36 cellular contexts compared by ENCODE assay signal in genomic region chr4:124694961-124695598, GRCh38.
"Had no signal": no experiment of that assay in that cellular context is flagged by ENCODE, and none has a peak within 500 bp of the region (broad histone marks: within the 10 kb centered on the region; RNA-seq: fewer than 3 reads in every experiment).

No MANE protein-coding gene starts in this region.

- H3K27me3 ChIP-seq: breast epithelium, colonic mucosa, dorsolateral prefrontal cortex, gastrocnemius medialis, hepatocyte, pancreas, testis, transverse colon had no signal

- ATAC-seq: gastrocnemius medialis; naive thymus-derived CD8-positive, alpha-beta T cell; pancreas; sciatic nerve; stimulated activated naive CD8-positive, alpha-beta T cell treated with anti-CD3 and anti-CD28 coated beads, Interleukin-15, Interleukin-2, amounts not matched to agents 100 U/mL and 50 U/mL, for 24 hours had no signal

- H3K9me3 Mint-ChIP-seq: activated CD4-positive, alpha-beta memory T cell treated with anti-CD3 and anti-CD28 coated beads for 36 hours; activated CD4-positive, alpha-beta T cell treated with anti-CD3 and anti-CD28 coated beads, Interleukin-2, amount 10 ng/mL, durations not matched to agents 24 days and 14 days had no signal

- H3K27me3 Mint-ChIP-seq: activated CD4-positive, alpha-beta memory T cell treated with anti-CD3 and anti-CD28 coated beads for 36 hours; activated CD4-positive, alpha-beta T cell treated with anti-CD3 and anti-CD28 coated beads, Interleukin-2, amount 10 ng/mL, durations not matched to agents 24 days and 14 days; activated naive CD4-positive, alpha-beta T cell treated with anti-CD3 and anti-CD28 coated beads, Interleukin-2, amount 10 ng/mL, durations not matched to agents 7 days and 5 days; activated naive CD8-positive, alpha-beta T cell treated with anti-CD3 and anti-CD28 coated beads, Interleukin-2, amount 10 ng/mL, durations not matched to agents 7 days and 5 days; central memory CD8-positive, alpha-beta T cell had no signal

- H3K4me1 ChIP-seq: breast epithelium, colonic mucosa, pancreas, prostate gland, testis, transverse colon had no signal

- H2AFZ ChIP-seq: hepatocyte had no signal

- H3K36me3 Mint-ChIP-seq: activated CD4-positive, alpha-beta memory T cell treated with anti-CD3 and anti-CD28 coated beads for 36 hours; activated naive CD4-positive, alpha-beta T cell treated with anti-CD3 and anti-CD28 coated beads, Interleukin-2, amount 10 ng/mL, durations not matched to agents 7 days and 5 days; activated naive CD8-positive, alpha-beta T cell treated with anti-CD3 and anti-CD28 coated beads, Interleukin-2, amount 10 ng/mL, durations not matched to agents 7 days and 5 days had no signal

- H3K36me3 ChIP-seq: breast epithelium, colonic mucosa, gastrocnemius medialis, pancreas, prostate gland, transverse colon had no signal

- H3K4me3 ChIP-seq: breast epithelium, colonic mucosa, dorsolateral prefrontal cortex, gastrocnemius medialis, hepatocyte, pancreas, prostate gland, skin epidermis, testis, transverse colon had no signal

- H3K4me3 Mint-ChIP-seq: activated CD4-positive, alpha-beta memory T cell treated with anti-CD3 and anti-CD28 coated beads for 36 hours; activated CD4-positive, alpha-beta T cell treated with anti-CD3 and anti-CD28 coated beads, Interleukin-2, amount 10 ng/mL, durations not matched to agents 24 days and 14 days; activated naive CD4-positive, alpha-beta T cell treated with anti-CD3 and anti-CD28 coated beads, Interleukin-2, amount 10 ng/mL, durations not matched to agents 7 days and 5 days; activated naive CD8-positive, alpha-beta T cell treated with anti-CD3 and anti-CD28 coated beads, Interleukin-2, amount 10 ng/mL, durations not matched to agents 7 days and 5 days; activated T-helper 1 cell treated with anti-CD3 and anti-CD28 coated beads, Interleukin-12 subunit alpha, Interleukin-12 subunit beta, Interleukin-2, Interleukin-4 antibody, amounts not matched to agents 30 ng/mL and 10 ng/mL and 1 ng/mL, durations not matched to agents 14 hours and 24 hours and 36 hours; central memory CD8-positive, alpha-beta T cell; naive thymus-derived CD8-positive, alpha-beta T cell; neural crest cell; T-helper 1 cell treated with Interleukin-12 subunit alpha and Interleukin-12 subunit beta and Interleukin-4 antibody, amounts not matched to agents 30 μg/mL and 1 μg/mL, for 36 hours had no signal

- H3K4me2 ChIP-seq: hepatocyte had no signal

- H3K27ac ChIP-seq: breast epithelium, colonic mucosa, dorsolateral prefrontal cortex, gastrocnemius medialis, hepatocyte, pancreas, prostate gland, skin epidermis, testis, transverse colon, VCaP had no signal

- H3K4me1 Mint-ChIP-seq: activated CD4-positive, alpha-beta T cell treated with anti-CD3 and anti-CD28 coated beads, Interleukin-2, amount 10 ng/mL, durations not matched to agents 24 days and 14 days; activated naive CD4-positive, alpha-beta T cell treated with anti-CD3 and anti-CD28 coated beads, Interleukin-2, amount 10 ng/mL, durations not matched to agents 7 days and 5 days; activated naive CD8-positive, alpha-beta T cell treated with anti-CD3 and anti-CD28 coated beads, Interleukin-2, amount 10 ng/mL, durations not matched to agents 7 days and 5 days; central memory CD8-positive, alpha-beta T cell; naive thymus-derived CD8-positive, alpha-beta T cell had no signal

- H3K27ac Mint-ChIP-seq: activated CD4-positive, alpha-beta memory T cell treated with anti-CD3 and anti-CD28 coated beads for 36 hours; activated CD4-positive, alpha-beta T cell treated with anti-CD3 and anti-CD28 coated beads, Interleukin-2, amount 10 ng/mL, durations not matched to agents 24 days and 14 days; activated naive CD4-positive, alpha-beta T cell treated with anti-CD3 and anti-CD28 coated beads, Interleukin-2, amount 10 ng/mL, durations not matched to agents 7 days and 5 days; activated naive CD8-positive, alpha-beta T cell treated with anti-CD3 and anti-CD28 coated beads, Interleukin-2, amount 10 ng/mL, durations not matched to agents 7 days and 5 days; activated T-helper 1 cell treated with anti-CD3 and anti-CD28 coated beads, Interleukin-12 subunit alpha, Interleukin-12 subunit beta, Interleukin-2, Interleukin-4 antibody, amounts not matched to agents 30 ng/mL and 10 ng/mL and 1 ng/mL, durations not matched to agents 14 hours and 24 hours and 36 hours; naive thymus-derived CD8-positive, alpha-beta T cell; T-helper 1 cell treated with Interleukin-12 subunit alpha and Interleukin-12 subunit beta and Interleukin-4 antibody, amounts not matched to agents 30 μg/mL and 1 μg/mL, for 36 hours had no signal

- DNase-seq: activated CD4-positive, alpha-beta memory T cell treated with anti-CD3 and anti-CD28 coated beads for 36 hours; activated CD4-positive, alpha-beta T cell treated with anti-CD3 and anti-CD28 coated beads, Interleukin-2, amount 10 ng/mL, durations not matched to agents 24 days and 14 days; activated CD4-positive, CD25-positive, alpha-beta regulatory T cell treated with anti-CD3 and anti-CD28 coated beads, Interleukin-2, amount 50 U/mL, for 72 hours; activated CD8-positive, alpha-beta memory T cell treated with anti-CD3 and anti-CD28 coated beads, Interleukin-2, amount 50 U/mL, for 4 hours; activated gamma-delta T cell; activated naive CD4-positive, alpha-beta T cell treated with anti-CD3 and anti-CD28 coated beads, Interleukin-2, amount 10 ng/mL, durations not matched to agents 7 days and 5 days; activated naive CD8-positive, alpha-beta T cell treated with anti-CD3 and anti-CD28 coated beads, Interleukin-2, amount 10 ng/mL, durations not matched to agents 7 days and 5 days; activated T-cell treated with anti-CD3 and anti-CD28 coated beads, Interleukin-2, amount 50 U/mL, for 1 hour; amygdala; colonic mucosa; dorsolateral prefrontal cortex; effector memory CD4-positive, alpha-beta T cell; gastrocnemius medialis; kidney; midbrain; naive thymus-derived CD8-positive, alpha-beta T cell; nucleus accumbens; pancreas; stimulated activated CD4-positive, alpha-beta T cell treated with anti-CD3 and anti-CD28 coated beads, Interleukin-12 subunit alpha, Interleukin-12 subunit beta, amount 100 ng/mL, for 4 hours; stimulated activated CD4-positive, alpha-beta T cell treated with anti-CD3 and anti-CD28 coated beads, Interleukin-4, amount 100 ng/mL, for 1 hour; stimulated activated naive CD8-positive, alpha-beta T cell treated with anti-CD3 and anti-CD28 coated beads, Interleukin-15, Interleukin-2, amounts not matched to agents 100 U/mL and 50 U/mL, for 24 hours; T-helper 9 cell; testis; transverse colon had no signal

- FAIRE-seq: pancreas, TTC549, urothelium cell line had no signal
